In the genomic region with DNA sequence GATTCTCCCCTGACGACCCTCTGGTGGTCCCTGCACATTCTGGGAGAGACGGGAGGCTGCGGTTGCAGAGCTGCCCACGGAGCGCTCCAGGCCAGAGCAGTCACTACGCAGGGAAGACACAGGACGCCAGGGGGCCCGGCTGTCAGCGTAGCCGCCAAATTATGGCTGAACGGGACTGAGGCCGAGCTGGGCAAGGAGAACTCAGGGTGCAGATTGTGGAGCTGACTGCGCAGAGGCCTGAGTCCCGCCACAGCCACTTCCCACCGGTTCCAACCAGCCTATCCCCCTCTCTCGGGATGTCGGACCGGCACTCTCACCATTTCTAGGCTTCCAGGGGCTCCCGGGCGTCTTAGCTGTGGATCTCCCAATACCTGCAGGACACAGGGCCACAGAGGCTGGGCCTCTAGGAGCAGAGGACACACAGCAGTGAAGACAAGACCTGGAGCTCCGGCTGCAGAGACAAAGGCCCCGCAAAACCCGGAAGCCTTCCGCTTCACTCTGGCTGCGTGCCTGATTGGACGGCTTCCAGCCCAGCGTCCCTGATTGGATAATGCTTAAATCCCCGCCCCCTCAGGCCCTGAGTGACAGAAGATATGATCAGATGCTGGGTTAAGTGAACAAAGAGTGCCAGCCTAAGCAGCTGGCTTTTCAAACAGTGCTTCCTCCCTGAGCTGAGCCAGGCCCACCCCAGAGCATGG, we compare ENCODE assay signal across 8 cellular contexts.
DNase-seq lines count a peak whose midpoint lies in the region; ATAC-seq and TF ChIP-seq lines count a peak whose summit lies in the region.

A gene (minus strand): TSS at position 461 of the 698 bp plus-strand sequence. CDS start 141 bp downstream, at position 320.

- peak; percentile 47 for TF ChIP-seq CTCF in AG09309 (IDR thresholded peaks at IDR 0.05; ENCODE audit: control insufficient read depth, insufficient read depth, low read depth, low read length, missing control alignments)

- H3K4me3 ChIP-seq in AG09309 (ENCODE audit: control insufficient read depth, low read depth, low read length), result peak within 1 kb of the TSS; percentile 55

- ATAC-seq in GM18870 (IDR thresholded peaks at IDR 0.05; ENCODE audit: unreplicated experiment) (peak; percentile 88), HG03135 (IDR thresholded peaks at IDR 0.05; ENCODE audit: unreplicated experiment) (peak; percentile 93)

- peak; percentile 83 for DNase-seq in AG09309 (ENCODE audit: low read depth)
- peak; percentile 90 for DNase-seq in NCI-H510A treated with DMSO at 0.1 percent for 48 hours (lab: John Stamatoyannopoulos, UW)
- DNase-seq in activated CD8-positive, alpha-beta memory T cell treated with anti-CD3 and anti-CD28 coated beads for 4 hours (ENCODE audit: low read depth in 2 of 2), result peak; percentile 80 to 87
- peak; percentile 89 for DNase-seq in effector CD8-positive, alpha-beta T cell (lab: John Stamatoyannopoulos, UW)
- DNase-seq in medulla oblongata (ENCODE audit: extremely low spot score), result peak; percentile 99
- DNase-seq in stimulated activated CD4-positive, alpha-beta T cell treated with anti-CD3 and anti-CD28 coated beads, TNF-alpha, amount 100 ng/mL, for 4 hours (ENCODE audit: low read depth in 3 of 3), result peak; percentile 73 to 86 (median 82)

Comparison
In these comparisons a context has a peak if more than half of its experiments do, and no peak if none do; other contexts are left out.
1. Peak in every context shown above with its lines: DNase-seq, ATAC-seq and H3K4me3 ChIP-seq.